18 cellular contexts compared by ENCODE assay signal in the genomic region with DNA sequence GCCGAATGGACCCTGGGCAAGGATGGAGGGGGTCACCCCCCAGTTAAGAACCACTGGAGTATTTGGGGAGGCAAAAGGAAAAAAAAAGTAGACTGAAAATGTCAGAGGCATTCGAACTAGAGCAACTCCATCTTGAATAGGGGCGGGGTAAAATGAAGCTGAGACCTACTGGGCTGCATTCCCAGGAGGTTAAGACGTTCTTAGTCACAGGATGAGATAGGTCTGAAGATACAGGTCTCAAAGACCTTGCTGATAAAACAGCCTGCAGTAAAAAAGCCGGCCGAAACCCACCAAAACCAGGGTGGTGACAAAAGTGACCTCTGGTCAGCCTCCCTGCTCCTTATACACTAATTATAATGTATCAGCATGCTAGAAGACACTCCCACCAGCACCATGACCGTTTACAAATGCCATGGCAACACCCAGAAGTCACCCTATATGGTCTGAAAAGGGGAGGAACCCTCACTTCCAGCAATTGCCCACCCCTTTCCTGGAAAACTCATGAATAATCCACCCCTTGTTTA.
"Had no signal": no experiment of that assay in that cellular context is flagged by ENCODE, and none has a peak within 500 bp of the region (broad histone marks: within the 10 kb centered on the region; RNA-seq: fewer than 3 reads in every experiment).

No MANE protein-coding gene starts in this region.

- H3K9me3 Mint-ChIP-seq: activated CD8-positive, alpha-beta T cell treated with anti-CD3 and anti-CD28 coated beads for 36 hours; activated T-helper 1 cell treated with anti-CD3 and anti-CD28 coated beads, Interleukin-12 subunit alpha, Interleukin-12 subunit beta, Interleukin-2, Interleukin-4 antibody, amounts not matched to agents 30 ng/mL and 10 ng/mL and 1 ng/mL, durations not matched to agents 14 hours and 24 hours and 36 hours; natural killer cell; stimulated activated naive B cell treated with anti-CD40 and anti-IgM and Interleukin-4, amounts not matched to agents 10 μg/mL and 1 μg/mL and 100 μg/mL, for 72 hours had no signal

- H3K4me3 Mint-ChIP-seq: activated CD4-positive, alpha-beta T cell treated with anti-CD3 and anti-CD28 coated beads for 36 hours; activated CD8-positive, alpha-beta T cell treated with anti-CD3 and anti-CD28 coated beads for 36 hours; activated T-helper 1 cell treated with anti-CD3 and anti-CD28 coated beads, Interleukin-12 subunit alpha, Interleukin-12 subunit beta, Interleukin-2, Interleukin-4 antibody, amounts not matched to agents 30 ng/mL and 10 ng/mL and 1 ng/mL, durations not matched to agents 14 hours and 24 hours and 36 hours; natural killer cell had no signal

- H3K9me3 ChIP-seq: esophagus squamous epithelium, mucosa of descending colon, sigmoid colon, tibial nerve had no signal

- ATAC-seq: activated CD4-positive, alpha-beta T cell treated with anti-CD3 and anti-CD28 coated beads for 36 hours; activated CD8-positive, alpha-beta T cell treated with anti-CD3 and anti-CD28 coated beads for 36 hours; foreskin keratinocyte; mucosa of descending colon; natural killer cell; stimulated activated naive B cell treated with anti-CD40 and anti-IgM and Interleukin-4, amounts not matched to agents 10 μg/mL and 1 μg/mL and 100 μg/mL, for 72 hours had no signal

- H3K27ac ChIP-seq: dorsolateral prefrontal cortex, esophagus squamous epithelium, foreskin keratinocyte, sigmoid colon, tibial nerve had no signal

- H3K36me3 ChIP-seq: esophagus squamous epithelium, sigmoid colon, tibial nerve had no signal

- DNase-seq: activated CD4-positive, alpha-beta T cell treated with anti-CD3 and anti-CD28 coated beads for 36 hours; activated CD8-positive, alpha-beta memory T cell treated with anti-CD3 and anti-CD28 coated beads, Interleukin-2, amount 50 U/mL, for 4 hours; activated CD8-positive, alpha-beta T cell treated with anti-CD3 and anti-CD28 coated beads for 36 hours; activated naive CD4-positive, alpha-beta T cell treated with Interleukin-2 at 50 U/mL for 16 hours; amniotic stem cell; dorsolateral prefrontal cortex; esophagus squamous epithelium; mammary epithelial cell; mucosa of descending colon; natural killer cell; occipital lobe; sigmoid colon; stimulated activated CD4-positive, alpha-beta T cell treated with anti-CD3 and anti-CD28 coated beads, Interleukin-2, amount 100 ng/mL, for 24 hours; stimulated activated naive B cell treated with anti-CD40 and anti-IgM and Interleukin-4, amounts not matched to agents 10 μg/mL and 1 μg/mL and 100 μg/mL, for 72 hours; T-helper 9 cell had no signal

- H3K36me3 Mint-ChIP-seq: natural killer cell; stimulated activated naive B cell treated with anti-CD40 and anti-IgM and Interleukin-4, amounts not matched to agents 10 μg/mL and 1 μg/mL and 100 μg/mL, for 72 hours had no signal

- H3K27ac Mint-ChIP-seq: activated CD4-positive, alpha-beta T cell treated with anti-CD3 and anti-CD28 coated beads for 36 hours; activated CD8-positive, alpha-beta T cell treated with anti-CD3 and anti-CD28 coated beads for 36 hours; activated T-helper 1 cell treated with anti-CD3 and anti-CD28 coated beads, Interleukin-12 subunit alpha, Interleukin-12 subunit beta, Interleukin-2, Interleukin-4 antibody, amounts not matched to agents 30 ng/mL and 10 ng/mL and 1 ng/mL, durations not matched to agents 14 hours and 24 hours and 36 hours; natural killer cell; stimulated activated naive B cell treated with anti-CD40 and anti-IgM and Interleukin-4, amounts not matched to agents 10 μg/mL and 1 μg/mL and 100 μg/mL, for 72 hours had no signal

- H3K4me3 ChIP-seq: dorsolateral prefrontal cortex, esophagus squamous epithelium, mucosa of descending colon, sigmoid colon, tibial nerve had no signal

- H3K4me1 ChIP-seq: foreskin keratinocyte, sigmoid colon had no signal
